ENCODE assay signal across 8 cellular contexts in the genomic region with DNA sequence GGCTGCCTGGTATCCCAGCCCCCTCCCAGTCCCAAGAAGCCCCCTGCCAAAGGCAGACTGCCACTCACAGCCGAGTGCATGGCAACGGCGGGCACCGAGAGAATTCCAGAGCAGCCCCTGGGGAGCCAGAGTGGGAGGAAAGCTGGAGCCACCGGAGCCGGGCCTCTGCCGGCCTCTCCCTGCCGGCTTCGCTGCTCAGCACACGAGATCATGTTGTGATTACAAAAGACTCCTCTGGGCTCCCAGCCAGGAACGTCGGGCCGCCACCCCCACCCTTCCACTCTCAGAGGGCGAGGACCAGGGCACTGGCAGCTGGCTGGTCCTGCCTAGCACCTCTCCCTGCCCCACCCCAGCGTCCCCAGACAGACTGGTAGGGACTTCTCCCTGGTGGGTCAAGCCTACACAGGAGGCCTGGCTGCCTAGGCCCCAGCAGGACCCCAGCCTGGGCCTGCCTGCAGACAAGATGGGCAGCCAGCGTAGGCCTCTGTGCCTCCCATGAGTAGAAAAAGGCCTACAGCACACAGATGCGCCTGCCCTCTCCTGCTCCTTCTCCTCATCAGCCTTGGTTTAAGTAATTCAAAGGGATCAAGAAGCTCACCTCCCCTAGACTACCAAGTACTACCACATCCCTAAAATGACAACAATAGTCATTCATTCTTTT. TPM values are rescaled to one million over a fixed set of nuclear protein-coding genes. Genes with fewer than 3 reads are reported as not detected.
DNase-seq lines count a peak whose midpoint lies in the region; ATAC-seq lines count a peak whose summit lies in the region.

TSS of gene CCDC9B (minus strand) at position 200 of the 661 bp plus-strand sequence. CDS start at position 80, 120 bp downstream.

- H4K20me1 ChIP-seq in Karpas-422 (ENCODE audit: insufficient read depth, low read depth, low read length), result no peaks in the 10 kb centered on the region

- no peaks in the 10 kb centered on the region for H3K9me2 ChIP-seq in Karpas-422 (replicated peaks; ENCODE audit: insufficient read depth, low read length)

- H3K27me3 ChIP-seq in Karpas-422 (ENCODE audit: low read length), result no peaks in the 10 kb centered on the region

- H3K4me3 ChIP-seq in Karpas-422 (ENCODE audit: low read length), result no peak within 1 kb of the TSS

- H2AFZ ChIP-seq in Karpas-422 (ENCODE audit: low read length), result no peak within 1 kb of the TSS

- H3K9ac ChIP-seq in Karpas-422 (ENCODE audit: low read length), result no peak within 1 kb of the TSS

- H3K9me3 ChIP-seq in Karpas-422 (ENCODE audit: low read length), result no peaks in the 10 kb centered on the region

- no peaks in the 10 kb centered on the region for H3K79me2 ChIP-seq in Karpas-422 (ENCODE audit: low read length)

- H3K4me2 ChIP-seq in Karpas-422 (ENCODE audit: low read depth, low read length, poor library complexity, severe bottlenecking), result no peak within 1 kb of the TSS

- peaks cover 20% of the 10 kb centered on the region for H3K4me1 ChIP-seq in Karpas-422 (ENCODE audit: low read length)

- ATAC-seq in HG03442 (IDR thresholded peaks at IDR 0.05; ENCODE audit: unreplicated experiment), result no peak

- no peaks in the 10 kb centered on the region for H3K36me3 ChIP-seq in Karpas-422 (ENCODE audit: insufficient read depth, low read length)

- H3K27ac ChIP-seq in Karpas-422 (ENCODE audit: low read length), result no peak within 1 kb of the TSS

- intact Hi-C loops in cardiac septum (cut with DNase I), result loop anchor here (1.0 to 2.0 kb wide), 2 partner anchors 26 to 80 kb away; no protein-coding TSS in a partner anchor

- DNase-seq in DMS 273 treated with DMSO at 0.1 percent for 48 hours (lab: John Stamatoyannopoulos, UW), result peak; percentile 70
- peak; percentile 68 for DNase-seq in NCI-H2107 treated with DMSO at 0.1 percent for 48 hours (lab: John Stamatoyannopoulos, UW; ENCODE audit: unreplicated experiment)
- peak; percentile 86 for DNase-seq in amniotic epithelial cell (ENCODE audit: low read depth)
- DNase-seq in cardiac septum (ENCODE audit: low spot score), result peak; percentile 95
- no peak for DNase-seq in pulmonary artery endothelial cell (ENCODE audit: low read depth, low spot score)
- no peak for DNase-seq in stimulated activated CD4-positive, alpha-beta T cell treated with anti-CD3 and anti-CD28 coated beads, Interleukin-15, amount 100 ng/mL, for 24 hours
- DNase-seq in Karpas-422, result no peak

RNA-seq across cellular contexts. Expression of gene CCDC9B, which starts in this region (rescaled TPM):
- total RNA-seq in cardiac septum (178 TPM), pulmonary artery endothelial cell (17.0 and 25.1 TPM in 2 replicates)
- total RNA-seq in Karpas-422 (2014; rRNA removed; shearing (Covaris generic); ENCODE audit: low replicate concordance), result 1.2 and 3.1 TPM in 2 replicates

Comparison
In these comparisons a context has a peak if more than half of its experiments do, and no peak if none do; other contexts are left out.
1. DNase-seq: peak in DMS 273 treated with DMSO at 0.1 percent for 48 hours (single experiment), NCI-H2107 treated with DMSO at 0.1 percent for 48 hours (single experiment), amniotic epithelial cell (single experiment) and cardiac septum (single experiment); none in pulmonary artery endothelial cell (single experiment), stimulated activated CD4-positive, alpha-beta T cell treated with anti-CD3 and anti-CD28 coated beads, Interleukin-15, amount 100 ng/mL, for 24 hours (single experiment) and Karpas-422 (single experiment).